1 cellular context compared by ENCODE assay signal in the genomic region with DNA sequence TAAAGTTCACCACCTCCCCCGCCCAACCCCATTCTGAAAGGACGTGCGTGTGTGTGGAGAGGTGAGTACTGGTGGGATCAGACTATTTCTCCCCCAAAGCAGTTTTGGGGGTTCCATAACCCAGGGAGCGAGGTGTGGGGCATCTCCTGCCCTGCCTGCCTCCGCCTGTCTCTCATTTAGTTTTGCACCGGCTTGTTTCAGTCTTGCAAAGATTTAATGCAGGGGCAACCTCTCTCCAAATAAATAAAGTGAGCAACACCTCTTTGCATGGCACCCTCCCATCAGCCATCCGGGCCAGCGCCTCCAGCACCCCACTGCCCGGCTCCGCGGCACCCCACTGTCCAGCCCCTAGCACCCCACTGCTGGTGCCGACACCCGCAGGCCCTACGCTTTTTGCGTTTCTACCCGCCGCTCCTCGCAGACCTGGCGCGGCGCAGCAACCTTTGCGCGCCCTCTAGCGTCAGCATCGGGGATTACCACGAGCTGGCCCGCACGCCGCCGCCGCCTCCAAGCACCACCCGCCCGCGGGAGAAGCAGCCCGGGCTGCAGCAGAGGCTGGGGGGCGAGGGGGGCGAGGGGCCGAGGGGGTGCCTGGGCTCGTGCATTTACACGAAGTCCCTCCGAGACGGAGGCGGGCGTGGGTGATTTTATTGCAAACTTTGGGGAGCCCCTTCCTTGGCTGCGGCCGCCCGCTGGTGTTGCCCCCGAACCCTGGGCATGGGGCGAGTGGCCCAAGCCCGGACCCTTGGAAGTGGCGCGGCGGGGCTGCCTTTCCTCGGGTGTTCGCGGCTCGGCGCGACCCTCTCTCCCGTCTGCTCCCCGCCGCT.
TF ChIP-seq lines count a peak whose summit lies in the region.

No MANE protein-coding gene starts in this region.

TF ChIP-seq in HepG2, 621 proteins besides CTCF, POLR2A, EP300 and RAD21 (continues in another document):
- TF ChIP-seq AGO2 (optimal IDR thresholded peaks at IDR 0.05; ENCODE audit: low read depth, low read length) (no peak), SRSF4 (IDR thresholded peaks at IDR 0.05; ENCODE audit: low read depth, low read length, poor library complexity, severe bottlenecking) (no peak), RFX3 (CRISPR knock-in tag; IDR thresholded peaks at IDR 0.05) (no peak), NFIC (IDR thresholded peaks at IDR 0.05; ENCODE audit: low read length) (no peak), ZNF816 (CRISPR knock-in tag; IDR thresholded peaks at IDR 0.05; ENCODE audit: borderline replicate concordance) (no peak), MZF1 (CRISPR knock-in tag; IDR thresholded peaks at IDR 0.05; ENCODE audit: borderline replicate concordance) (no peak), NFRKB (IDR thresholded peaks at IDR 0.05) (no peak), FOSL2 (CRISPR knock-in tag; IDR thresholded peaks at IDR 0.05) (no peak), ZNF30 (CRISPR knock-in tag; IDR thresholded peaks at IDR 0.05) (no peak), RXRA (CRISPR knock-in tag; IDR thresholded peaks at IDR 0.05) (no peak), ZIK1 (CRISPR knock-in tag; IDR thresholded peaks at IDR 0.05; ENCODE audit: borderline replicate concordance, low read depth) (no peak), ZNF747 (CRISPR knock-in tag; IDR thresholded peaks at IDR 0.05; ENCODE audit: borderline replicate concordance) (no peak), MTF2 (CRISPR knock-in tag; IDR thresholded peaks at IDR 0.05; ENCODE audit: borderline replicate concordance) (peak; percentile 98; the same call in 1 of the 2 replicates), ZNF468 (CRISPR knock-in tag; IDR thresholded peaks at IDR 0.05) (no peak), NR3C1 (CRISPR knock-in tag; IDR thresholded peaks at IDR 0.05) (no peak), ZNF563 (CRISPR knock-in tag; IDR thresholded peaks at IDR 0.05) (no peak), ZNF781 (CRISPR knock-in tag; IDR thresholded peaks at IDR 0.05; ENCODE audit: borderline replicate concordance, not compliant biosample characterization) (no peak), MBNL3 (CRISPR knock-in tag; conservative IDR thresholded peaks at IDR 0.05) (no peak), MAFK (conservative IDR thresholded peaks at IDR 0.05 in 1 of 2, IDR thresholded peaks at IDR 0.05 in 1 of 2; ENCODE audit: low read length in 2 of 2) (no peak), TGIF2 (CRISPR knock-in tag; IDR thresholded peaks at IDR 0.05) (no peak), BORCS8-MEF2B (CRISPR knock-in tag; IDR thresholded peaks at IDR 0.05) (no peak), FOXP1 (IDR thresholded peaks at IDR 0.05) (no peak), FOXP1 (CRISPR knock-in tag; IDR thresholded peaks at IDR 0.05) (no peak), NAIF1 (CRISPR knock-in tag; IDR thresholded peaks at IDR 0.05; ENCODE audit: borderline replicate concordance) (peak; percentile 100), ZBTB46 (CRISPR knock-in tag; IDR thresholded peaks at IDR 0.05; ENCODE audit: borderline replicate concordance) (no peak)
- TF ChIP-seq, protein P1, sequence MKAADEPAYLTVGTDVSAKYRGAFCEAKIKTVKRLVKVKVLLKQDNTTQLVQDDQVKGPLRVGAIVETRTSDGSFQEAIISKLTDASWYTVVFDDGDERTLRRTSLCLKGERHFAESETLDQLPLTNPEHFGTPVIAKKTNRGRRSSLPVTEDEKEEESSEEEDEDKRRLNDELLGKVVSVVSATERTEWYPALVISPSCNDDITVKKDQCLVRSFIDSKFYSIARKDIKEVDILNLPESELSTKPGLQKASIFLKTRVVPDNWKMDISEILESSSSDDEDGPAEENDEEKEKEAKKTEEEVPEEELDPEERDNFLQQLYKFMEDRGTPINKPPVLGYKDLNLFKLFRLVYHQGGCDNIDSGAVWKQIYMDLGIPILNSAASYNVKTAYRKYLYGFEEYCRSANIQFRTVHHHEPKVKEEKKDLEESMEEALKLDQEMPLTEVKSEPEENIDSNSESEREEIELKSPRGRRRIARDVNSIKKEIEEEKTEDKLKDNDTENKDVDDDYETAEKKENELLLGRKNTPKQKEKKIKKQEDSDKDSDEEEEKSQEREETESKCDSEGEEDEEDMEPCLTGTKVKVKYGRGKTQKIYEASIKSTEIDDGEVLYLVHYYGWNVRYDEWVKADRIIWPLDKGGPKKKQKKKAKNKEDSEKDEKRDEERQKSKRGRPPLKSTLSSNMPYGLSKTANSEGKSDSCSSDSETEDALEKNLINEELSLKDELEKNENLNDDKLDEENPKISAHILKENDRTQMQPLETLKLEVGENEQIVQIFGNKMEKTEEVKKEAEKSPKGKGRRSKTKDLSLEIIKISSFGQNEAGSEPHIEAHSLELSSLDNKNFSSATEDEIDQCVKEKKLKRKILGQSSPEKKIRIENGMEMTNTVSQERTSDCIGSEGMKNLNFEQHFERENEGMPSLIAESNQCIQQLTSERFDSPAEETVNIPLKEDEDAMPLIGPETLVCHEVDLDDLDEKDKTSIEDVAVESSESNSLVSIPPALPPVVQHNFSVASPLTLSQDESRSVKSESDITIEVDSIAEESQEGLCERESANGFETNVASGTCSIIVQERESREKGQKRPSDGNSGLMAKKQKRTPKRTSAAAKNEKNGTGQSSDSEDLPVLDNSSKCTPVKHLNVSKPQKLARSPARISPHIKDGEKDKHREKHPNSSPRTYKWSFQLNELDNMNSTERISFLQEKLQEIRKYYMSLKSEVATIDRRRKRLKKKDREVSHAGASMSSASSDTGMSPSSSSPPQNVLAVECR (CRISPR knock-in tag; IDR thresholded peaks at IDR 0.05; ENCODE audit: borderline replicate concordance) = no peak
- TF ChIP-seq, protein P2, sequence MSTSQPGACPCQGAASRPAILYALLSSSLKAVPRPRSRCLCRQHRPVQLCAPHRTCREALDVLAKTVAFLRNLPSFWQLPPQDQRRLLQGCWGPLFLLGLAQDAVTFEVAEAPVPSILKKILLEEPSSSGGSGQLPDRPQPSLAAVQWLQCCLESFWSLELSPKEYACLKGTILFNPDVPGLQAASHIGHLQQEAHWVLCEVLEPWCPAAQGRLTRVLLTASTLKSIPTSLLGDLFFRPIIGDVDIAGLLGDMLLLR (CRISPR knock-in tag; IDR thresholded peaks at IDR 0.05) = no peak
- TF ChIP-seq, protein P3, sequence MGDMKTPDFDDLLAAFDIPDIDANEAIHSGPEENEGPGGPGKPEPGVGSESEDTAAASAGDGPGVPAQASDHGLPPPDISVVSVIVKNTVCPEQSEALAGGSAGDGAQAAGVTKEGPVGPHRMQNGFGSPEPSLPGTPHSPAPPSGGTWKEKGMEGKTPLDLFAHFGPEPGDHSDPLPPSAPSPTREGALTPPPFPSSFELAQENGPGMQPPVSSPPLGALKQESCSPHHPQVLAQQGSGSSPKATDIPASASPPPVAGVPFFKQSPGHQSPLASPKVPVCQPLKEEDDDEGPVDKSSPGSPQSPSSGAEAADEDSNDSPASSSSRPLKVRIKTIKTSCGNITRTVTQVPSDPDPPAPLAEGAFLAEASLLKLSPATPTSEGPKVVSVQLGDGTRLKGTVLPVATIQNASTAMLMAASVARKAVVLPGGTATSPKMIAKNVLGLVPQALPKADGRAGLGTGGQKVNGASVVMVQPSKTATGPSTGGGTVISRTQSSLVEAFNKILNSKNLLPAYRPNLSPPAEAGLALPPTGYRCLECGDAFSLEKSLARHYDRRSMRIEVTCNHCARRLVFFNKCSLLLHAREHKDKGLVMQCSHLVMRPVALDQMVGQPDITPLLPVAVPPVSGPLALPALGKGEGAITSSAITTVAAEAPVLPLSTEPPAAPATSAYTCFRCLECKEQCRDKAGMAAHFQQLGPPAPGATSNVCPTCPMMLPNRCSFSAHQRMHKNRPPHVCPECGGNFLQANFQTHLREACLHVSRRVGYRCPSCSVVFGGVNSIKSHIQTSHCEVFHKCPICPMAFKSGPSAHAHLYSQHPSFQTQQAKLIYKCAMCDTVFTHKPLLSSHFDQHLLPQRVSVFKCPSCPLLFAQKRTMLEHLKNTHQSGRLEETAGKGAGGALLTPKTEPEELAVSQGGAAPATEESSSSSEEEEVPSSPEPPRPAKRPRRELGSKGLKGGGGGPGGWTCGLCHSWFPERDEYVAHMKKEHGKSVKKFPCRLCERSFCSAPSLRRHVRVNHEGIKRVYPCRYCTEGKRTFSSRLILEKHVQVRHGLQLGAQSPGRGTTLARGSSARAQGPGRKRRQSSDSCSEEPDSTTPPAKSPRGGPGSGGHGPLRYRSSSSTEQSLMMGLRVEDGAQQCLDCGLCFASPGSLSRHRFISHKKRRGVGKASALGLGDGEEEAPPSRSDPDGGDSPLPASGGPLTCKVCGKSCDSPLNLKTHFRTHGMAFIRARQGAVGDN (CRISPR knock-in tag; IDR thresholded peaks at IDR 0.05) = peak; percentile 47; the same call in 1 of the 2 replicates
- TF ChIP-seq, protein P4, sequence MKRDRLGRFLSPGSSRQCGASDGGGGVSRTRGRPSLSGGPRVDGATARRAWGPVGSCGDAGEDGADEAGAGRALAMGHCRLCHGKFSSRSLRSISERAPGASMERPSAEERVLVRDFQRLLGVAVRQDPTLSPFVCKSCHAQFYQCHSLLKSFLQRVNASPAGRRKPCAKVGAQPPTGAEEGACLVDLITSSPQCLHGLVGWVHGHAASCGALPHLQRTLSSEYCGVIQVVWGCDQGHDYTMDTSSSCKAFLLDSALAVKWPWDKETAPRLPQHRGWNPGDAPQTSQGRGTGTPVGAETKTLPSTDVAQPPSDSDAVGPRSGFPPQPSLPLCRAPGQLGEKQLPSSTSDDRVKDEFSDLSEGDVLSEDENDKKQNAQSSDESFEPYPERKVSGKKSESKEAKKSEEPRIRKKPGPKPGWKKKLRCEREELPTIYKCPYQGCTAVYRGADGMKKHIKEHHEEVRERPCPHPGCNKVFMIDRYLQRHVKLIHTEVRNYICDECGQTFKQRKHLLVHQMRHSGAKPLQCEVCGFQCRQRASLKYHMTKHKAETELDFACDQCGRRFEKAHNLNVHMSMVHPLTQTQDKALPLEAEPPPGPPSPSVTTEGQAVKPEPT (CRISPR knock-in tag; IDR thresholded peaks at IDR 0.05; ENCODE audit: low read depth) = no peak
- TF ChIP-seq, protein P5, sequence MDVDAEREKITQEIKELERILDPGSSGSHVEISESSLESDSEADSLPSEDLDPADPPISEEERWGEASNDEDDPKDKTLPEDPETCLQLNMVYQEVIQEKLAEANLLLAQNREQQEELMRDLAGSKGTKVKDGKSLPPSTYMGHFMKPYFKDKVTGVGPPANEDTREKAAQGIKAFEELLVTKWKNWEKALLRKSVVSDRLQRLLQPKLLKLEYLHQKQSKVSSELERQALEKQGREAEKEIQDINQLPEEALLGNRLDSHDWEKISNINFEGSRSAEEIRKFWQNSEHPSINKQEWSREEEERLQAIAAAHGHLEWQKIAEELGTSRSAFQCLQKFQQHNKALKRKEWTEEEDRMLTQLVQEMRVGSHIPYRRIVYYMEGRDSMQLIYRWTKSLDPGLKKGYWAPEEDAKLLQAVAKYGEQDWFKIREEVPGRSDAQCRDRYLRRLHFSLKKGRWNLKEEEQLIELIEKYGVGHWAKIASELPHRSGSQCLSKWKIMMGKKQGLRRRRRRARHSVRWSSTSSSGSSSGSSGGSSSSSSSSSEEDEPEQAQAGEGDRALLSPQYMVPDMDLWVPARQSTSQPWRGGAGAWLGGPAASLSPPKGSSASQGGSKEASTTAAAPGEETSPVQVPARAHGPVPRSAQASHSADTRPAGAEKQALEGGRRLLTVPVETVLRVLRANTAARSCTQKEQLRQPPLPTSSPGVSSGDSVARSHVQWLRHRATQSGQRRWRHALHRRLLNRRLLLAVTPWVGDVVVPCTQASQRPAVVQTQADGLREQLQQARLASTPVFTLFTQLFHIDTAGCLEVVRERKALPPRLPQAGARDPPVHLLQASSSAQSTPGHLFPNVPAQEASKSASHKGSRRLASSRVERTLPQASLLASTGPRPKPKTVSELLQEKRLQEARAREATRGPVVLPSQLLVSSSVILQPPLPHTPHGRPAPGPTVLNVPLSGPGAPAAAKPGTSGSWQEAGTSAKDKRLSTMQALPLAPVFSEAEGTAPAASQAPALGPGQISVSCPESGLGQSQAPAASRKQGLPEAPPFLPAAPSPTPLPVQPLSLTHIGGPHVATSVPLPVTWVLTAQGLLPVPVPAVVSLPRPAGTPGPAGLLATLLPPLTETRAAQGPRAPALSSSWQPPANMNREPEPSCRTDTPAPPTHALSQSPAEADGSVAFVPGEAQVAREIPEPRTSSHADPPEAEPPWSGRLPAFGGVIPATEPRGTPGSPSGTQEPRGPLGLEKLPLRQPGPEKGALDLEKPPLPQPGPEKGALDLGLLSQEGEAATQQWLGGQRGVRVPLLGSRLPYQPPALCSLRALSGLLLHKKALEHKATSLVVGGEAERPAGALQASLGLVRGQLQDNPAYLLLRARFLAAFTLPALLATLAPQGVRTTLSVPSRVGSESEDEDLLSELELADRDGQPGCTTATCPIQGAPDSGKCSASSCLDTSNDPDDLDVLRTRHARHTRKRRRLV (CRISPR knock-in tag; IDR thresholded peaks at IDR 0.05) = no peak
- TF ChIP-seq, protein P6, sequence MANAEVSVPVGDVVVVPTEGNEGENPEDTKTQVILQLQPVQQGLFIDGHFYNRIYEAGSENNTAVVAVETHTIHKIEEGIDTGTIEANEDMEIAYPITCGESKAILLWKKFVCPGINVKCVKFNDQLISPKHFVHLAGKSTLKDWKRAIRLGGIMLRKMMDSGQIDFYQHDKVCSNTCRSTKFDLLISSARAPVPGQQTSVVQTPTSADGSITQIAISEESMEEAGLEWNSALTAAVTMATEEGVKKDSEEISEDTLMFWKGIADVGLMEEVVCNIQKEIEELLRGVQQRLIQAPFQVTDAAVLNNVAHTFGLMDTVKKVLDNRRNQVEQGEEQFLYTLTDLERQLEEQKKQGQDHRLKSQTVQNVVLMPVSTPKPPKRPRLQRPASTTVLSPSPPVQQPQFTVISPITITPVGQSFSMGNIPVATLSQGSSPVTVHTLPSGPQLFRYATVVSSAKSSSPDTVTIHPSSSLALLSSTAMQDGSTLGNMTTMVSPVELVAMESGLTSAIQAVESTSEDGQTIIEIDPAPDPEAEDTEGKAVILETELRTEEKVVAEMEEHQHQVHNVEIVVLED (CRISPR knock-in tag; IDR thresholded peaks at IDR 0.05; ENCODE audit: borderline replicate concordance) = no peak
- TF ChIP-seq, protein P7, sequence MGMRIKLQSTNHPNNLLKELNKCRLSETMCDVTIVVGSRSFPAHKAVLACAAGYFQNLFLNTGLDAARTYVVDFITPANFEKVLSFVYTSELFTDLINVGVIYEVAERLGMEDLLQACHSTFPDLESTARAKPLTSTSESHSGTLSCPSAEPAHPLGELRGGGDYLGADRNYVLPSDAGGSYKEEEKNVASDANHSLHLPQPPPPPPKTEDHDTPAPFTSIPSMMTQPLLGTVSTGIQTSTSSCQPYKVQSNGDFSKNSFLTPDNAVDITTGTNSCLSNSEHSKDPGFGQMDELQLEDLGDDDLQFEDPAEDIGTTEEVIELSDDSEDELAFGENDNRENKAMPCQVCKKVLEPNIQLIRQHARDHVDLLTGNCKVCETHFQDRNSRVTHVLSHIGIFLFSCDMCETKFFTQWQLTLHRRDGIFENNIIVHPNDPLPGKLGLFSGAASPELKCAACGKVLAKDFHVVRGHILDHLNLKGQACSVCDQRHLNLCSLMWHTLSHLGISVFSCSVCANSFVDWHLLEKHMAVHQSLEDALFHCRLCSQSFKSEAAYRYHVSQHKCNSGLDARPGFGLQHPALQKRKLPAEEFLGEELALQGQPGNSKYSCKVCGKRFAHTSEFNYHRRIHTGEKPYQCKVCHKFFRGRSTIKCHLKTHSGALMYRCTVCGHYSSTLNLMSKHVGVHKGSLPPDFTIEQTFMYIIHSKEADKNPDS (CRISPR knock-in tag; IDR thresholded peaks at IDR 0.05) = no peak
